In genomic region chr1:101142244-101142643, GRCh38 we compare ENCODE assay signal across 1 cellular context.
TF ChIP-seq lines count a peak whose summit lies in the region.

No MANE protein-coding gene starts in this region.

TF ChIP-seq in HepG2, 621 proteins besides CTCF, POLR2A, EP300 and RAD21:
- TF ChIP-seq UBTF (CRISPR knock-in tag; IDR thresholded peaks at IDR 0.05) = no peak
- TF ChIP-seq KLF16 (CRISPR knock-in tag; IDR thresholded peaks at IDR 0.05) = no peak
- no peak for TF ChIP-seq HBP1 (CRISPR knock-in tag; IDR thresholded peaks at IDR 0.05; ENCODE audit: low read depth)
- no peak for TF ChIP-seq CENPT (CRISPR knock-in tag; IDR thresholded peaks at IDR 0.05; ENCODE audit: low read depth)
- TF ChIP-seq ZNF280D (CRISPR knock-in tag; IDR thresholded peaks at IDR 0.05) = no peak
- no peak for TF ChIP-seq ZNF543 (CRISPR knock-in tag; IDR thresholded peaks at IDR 0.05)
- no peak for TF ChIP-seq ZNF33A (CRISPR knock-in tag; IDR thresholded peaks at IDR 0.05; ENCODE audit: borderline replicate concordance)
- no peak for TF ChIP-seq ZNF577 (CRISPR knock-in tag; IDR thresholded peaks at IDR 0.05; ENCODE audit: borderline replicate concordance, low read depth)
- no peak for TF ChIP-seq POGZ (CRISPR knock-in tag; IDR thresholded peaks at IDR 0.05)
- TF ChIP-seq ZNF530 (CRISPR knock-in tag; IDR thresholded peaks at IDR 0.05; ENCODE audit: low read depth) = no peak
- TF ChIP-seq RELA (CRISPR knock-in tag; IDR thresholded peaks at IDR 0.05) = no peak
- no peak for TF ChIP-seq PRDM10 (CRISPR knock-in tag; IDR thresholded peaks at IDR 0.05; ENCODE audit: low read depth)
- no peak for TF ChIP-seq ZNF570 (CRISPR knock-in tag; IDR thresholded peaks at IDR 0.05; ENCODE audit: borderline replicate concordance)
